ENCODE assay signal across 17 cellular contexts in genomic region chr16:27425961-27426360, GRCh38. TPM values are rescaled to one million over a fixed set of nuclear protein-coding genes. Genes with fewer than 3 reads are reported as not detected.
DNase-seq lines count a peak whose midpoint lies in the region; ATAC-seq and TF ChIP-seq lines count a peak whose summit lies in the region.
"Had no signal": no experiment of that assay in that cellular context is flagged by ENCODE, and none has a peak within 500 bp of the region (broad histone marks: within the 10 kb centered on the region; RNA-seq: fewer than 3 reads in every experiment).

No MANE protein-coding gene starts in this region.

- H3K9me2 ChIP-seq in OCI-LY7 (ENCODE audit: insufficient read depth, low read length), result no peaks in the 10 kb centered on the region

- ATAC-seq in stimulated activated naive CD8-positive, alpha-beta T cell treated with anti-CD3 and anti-CD28 coated beads, Interleukin-15, amount 100 ng/mL, for 72 hours, result no peak

- peaks cover 46% of the 10 kb centered on the region for H3K36me3 ChIP-seq in OCI-LY7 (ENCODE audit: insufficient read depth, low read length)
- H3K36me3 ChIP-seq: neural progenitor cell, Peyer's patch, thoracic aorta had no signal

- H3K4me3 Mint-ChIP-seq in activated naive CD4-positive, alpha-beta T cell treated with anti-CD3 and anti-CD28 coated beads, Interleukin-2, amount 50 U/mL, for 24 hours, result peak overlapping the region; percentile 27
- no peak overlapping the region for H3K4me3 Mint-ChIP-seq in chondrocyte (ENCODE audit: unreplicated experiment)
- peak overlapping the region; percentile 69 for H3K4me3 Mint-ChIP-seq in stimulated activated naive CD8-positive, alpha-beta T cell treated with anti-CD3 and anti-CD28 coated beads, Interleukin-15, amount 100 ng/mL, for 72 hours
- H3K4me3 Mint-ChIP-seq: neural progenitor cell had no signal

- no peaks in the 10 kb centered on the region for H3K27me3 Mint-ChIP-seq in activated naive CD4-positive, alpha-beta T cell treated with anti-CD3 and anti-CD28 coated beads, Interleukin-2, amount 50 U/mL, for 24 hours
- no peaks in the 10 kb centered on the region for H3K27me3 Mint-ChIP-seq in chondrocyte (ENCODE audit: low read depth)
- H3K27me3 Mint-ChIP-seq in stimulated activated naive CD8-positive, alpha-beta T cell treated with anti-CD3 and anti-CD28 coated beads, Interleukin-15, amount 100 ng/mL, for 72 hours, result no peaks in the 10 kb centered on the region

- DNase-seq in activated naive CD4-positive, alpha-beta T cell treated with anti-CD3 and anti-CD28 coated beads, Interleukin-2, amount 50 U/mL, for 16 hours, result no peak
- DNase-seq in OCI-LY7 (ENCODE audit: low spot score), result no peak
- peak; percentile 21 for DNase-seq in chondrocyte (ENCODE audit: low spot score)
- DNase-seq in stimulated activated naive CD8-positive, alpha-beta T cell treated with anti-CD3 and anti-CD28 coated beads, Interleukin-15, amount 100 ng/mL, for 72 hours, result no peak
- DNase-seq in GDM1 (lab: John Stamatoyannopoulos, UW), result no peak
- no peak for DNase-seq in NCI-H2029 (lab: John Stamatoyannopoulos, UW)
- no peak for DNase-seq in GM03348 (ENCODE audit: low spot score)
- DNase-seq: amygdala, kidney, mesendoderm, NCI-H2107, NCI-H748 treated with DMSO at 0.1 percent for 48 hours had no signal

- H3K27ac ChIP-seq in OCI-LY7 (ENCODE audit: low read depth, low read length, poor library complexity, severe bottlenecking), result peak overlapping the region; percentile 88
- H3K27ac ChIP-seq: hepatocyte, neural progenitor cell, thoracic aorta had no signal

- peak overlapping the region; percentile 68 for H3K27ac Mint-ChIP-seq in activated naive CD4-positive, alpha-beta T cell treated with anti-CD3 and anti-CD28 coated beads, Interleukin-2, amount 50 U/mL, for 24 hours
- H3K27ac Mint-ChIP-seq in chondrocyte (ENCODE audit: unreplicated experiment), result no peak overlapping the region
- peak overlapping the region; percentile 88 to 90 for H3K27ac Mint-ChIP-seq in stimulated activated naive CD8-positive, alpha-beta T cell treated with anti-CD3 and anti-CD28 coated beads, Interleukin-15, amount 100 ng/mL, for 72 hours
- H3K27ac Mint-ChIP-seq: neural progenitor cell had no signal

- peaks cover 7% of the 10 kb centered on the region; the same call in 1 of the 2 replicates for H3K79me2 ChIP-seq in OCI-LY7 (ENCODE audit: insufficient read depth, low read depth, low read length)
- H3K79me2 ChIP-seq: hepatocyte had no signal

- H3K4me1 ChIP-seq in OCI-LY7 (ENCODE audit: insufficient read depth, low read length, poor library complexity, severe bottlenecking), result peaks cover 55% of the 10 kb centered on the region
- H3K4me1 ChIP-seq: neural progenitor cell had no signal

- peaks cover 28% of the 10 kb centered on the region for H3K9me3 ChIP-seq in OCI-LY7 (ENCODE audit: low read length)

- no peak overlapping the region for H3K4me3 ChIP-seq in OCI-LY7 (ENCODE audit: low read depth, low read length, poor library complexity, severe bottlenecking)
- H3K4me3 ChIP-seq: hepatocyte, neural progenitor cell, Peyer's patch, thoracic aorta had no signal

- H3K36me3 Mint-ChIP-seq in activated naive CD4-positive, alpha-beta T cell treated with anti-CD3 and anti-CD28 coated beads, Interleukin-2, amount 50 U/mL, for 24 hours, result peaks cover 42% of the 10 kb centered on the region
- H3K36me3 Mint-ChIP-seq in chondrocyte (ENCODE audit: low read depth), result peaks cover 10% of the 10 kb centered on the region
- H3K36me3 Mint-ChIP-seq: neural progenitor cell had no signal

- peak overlapping the region; percentile 6; the same call in 1 of the 2 replicates for H2AFZ ChIP-seq in OCI-LY7 (ENCODE audit: low read length)
- H2AFZ ChIP-seq: hepatocyte, neural progenitor cell had no signal

- intact Hi-C loops in OCI-LY7 (cut with micrococcal nuclease; ENCODE audit: unreplicated experiment), result loop anchor here (1.0 kb wide), 2 partner anchors 24 to 28 kb away; partner anchors contain the start of gene IL21R

- POLR2A ChIA-PET in OCI-LY7 (lab: Charles Lee), result interaction anchor here (0.6 to 2.2 kb wide), 7 partner anchors 18 to 220 kb away, joined by 3 to 16 read pairs (median 5); no protein-coding TSS in a partner anchor

- TF ChIP-seq CTCF in OCI-LY7 (conservative IDR thresholded peaks at IDR 0.05; ENCODE audit: low read length) (no peak), chondrocyte (IDR thresholded peaks at IDR 0.05) (no peak)

- peaks cover 7% of the 10 kb centered on the region for H3K9me3 Mint-ChIP-seq in activated naive CD4-positive, alpha-beta T cell treated with anti-CD3 and anti-CD28 coated beads, Interleukin-2, amount 50 U/mL, for 24 hours
- peaks cover 15% of the 10 kb centered on the region for H3K9me3 Mint-ChIP-seq in chondrocyte (ENCODE audit: low read depth)
- H3K9me3 Mint-ChIP-seq in stimulated activated naive CD8-positive, alpha-beta T cell treated with anti-CD3 and anti-CD28 coated beads, Interleukin-15, amount 100 ng/mL, for 72 hours, result peaks cover 11 to 12% of the 10 kb centered on the region in 2 donors

- peaks cover 64% of the 10 kb centered on the region for H3K4me1 Mint-ChIP-seq in activated naive CD4-positive, alpha-beta T cell treated with anti-CD3 and anti-CD28 coated beads, Interleukin-2, amount 50 U/mL, for 24 hours
- H3K4me1 Mint-ChIP-seq in chondrocyte (ENCODE audit: low read depth), result peaks cover 8% of the 10 kb centered on the region
- peaks cover 88% of the 10 kb centered on the region for H3K4me1 Mint-ChIP-seq in stimulated activated naive CD8-positive, alpha-beta T cell treated with anti-CD3 and anti-CD28 coated beads, Interleukin-15, amount 100 ng/mL, for 72 hours

- BruUV-seq in OCI-LY7 (replicated peaks; lab: Mats Ljungman, UMichigan), result no TSS peak

- H3K4me2 ChIP-seq in OCI-LY7 (ENCODE audit: low read length), result peak overlapping the region; percentile 61
- H3K4me2 ChIP-seq: hepatocyte, neural progenitor cell had no signal

- CTCF ChIA-PET in OCI-LY7 (lab: Charles Lee; ENCODE audit: unreplicated experiment), result interaction anchor here (1.4 to 2.4 kb wide), 2 partner anchors 21 to 246 kb away, joined by 4 to 11 read pairs; no protein-coding TSS in a partner anchor

- H4K20me1 ChIP-seq in OCI-LY7 (ENCODE audit: insufficient read depth, low read length), result no peaks in the 10 kb centered on the region

RNA-seq across cellular contexts. Expression of gene IL21R, which starts 24.0 kb away (rescaled TPM):
- 10.0 and 10.9 TPM in 2 replicates for total RNA-seq in OCI-LY7 (2014; rRNA removed; shearing (Covaris generic))
- total RNA-seq in OCI-LY7 (2022) (36.7 and 47.0 TPM in 2 replicates), chondrocyte (2.1 to 11.3 TPM (median 2.2 TPM) in 3 replicates)
